14 cellular contexts compared by ENCODE assay signal in the genomic region with DNA sequence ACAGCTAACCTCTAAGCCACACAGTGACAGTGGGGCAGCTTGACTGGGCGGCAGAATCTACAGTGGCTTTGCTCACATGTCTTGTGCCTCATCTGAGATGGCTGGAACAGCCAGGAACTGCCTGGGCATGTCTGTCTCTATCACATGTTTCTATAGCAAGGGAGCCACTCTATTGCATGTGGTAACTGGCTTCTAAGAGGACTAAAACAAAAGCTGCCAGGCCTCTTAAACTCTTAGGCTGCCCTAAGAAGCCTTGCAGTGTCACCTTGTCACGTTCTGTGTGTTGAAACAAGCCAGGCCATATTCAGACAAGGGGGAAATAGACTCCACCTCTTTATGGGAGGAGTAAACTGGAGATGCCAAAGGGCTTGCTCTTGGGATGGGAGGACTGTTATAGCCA.
DNase-seq lines count a peak whose midpoint lies in the region; ATAC-seq lines count a peak whose summit lies in the region.
"Had no signal": no experiment of that assay in that cellular context is flagged by ENCODE, and none has a peak within 500 bp of the region (broad histone marks: within the 10 kb centered on the region; RNA-seq: fewer than 3 reads in every experiment).

No MANE protein-coding gene starts in this region.

- H4K8ac ChIP-seq in mesendoderm (ENCODE audit: low read depth, low read length), result no peak overlapping the region

- no peaks in the 10 kb centered on the region for H3K79me1 ChIP-seq in mesendoderm (ENCODE audit: low read length)

- no peak overlapping the region for H3K23ac ChIP-seq in mesendoderm (ENCODE audit: low read length)

- no peak for ATAC-seq in GM18502 (IDR thresholded peaks at IDR 0.05; ENCODE audit: poor library complexity, unreplicated experiment)
- ATAC-seq: left lobe of liver had no signal

- no CpG with 5 or more reads among the region's 2 CpGs for WGBS in mesendoderm (ENCODE audit: extremely low coverage, insufficient coverage, low lambda C conversion rate)

- no peak overlapping the region for H2AK5ac ChIP-seq in mesendoderm (ENCODE audit: low read length)

- peak overlapping the region; percentile 20 for H3K18ac ChIP-seq in mesendoderm (ENCODE audit: low read length)

- no peak overlapping the region for H3K4me3 ChIP-seq in mesendoderm (ENCODE audit: low read length)
- H3K4me3 ChIP-seq: skin epidermis had no signal

- peaks cover 2% of the 10 kb centered on the region for H3K4me1 ChIP-seq in mesendoderm (ENCODE audit: control insufficient read depth, low read depth, low read length)

- no peak overlapping the region for H3K9ac ChIP-seq in mesendoderm (ENCODE audit: low read length)

- H3K4ac ChIP-seq in mesendoderm (ENCODE audit: low read depth, low read length), result peak overlapping the region; percentile 16

- no peak overlapping the region for H3K56ac ChIP-seq in mesendoderm (ENCODE audit: low read length)

- no peak overlapping the region for H2BK120ac ChIP-seq in mesendoderm (ENCODE audit: low read depth, low read length)

- DNase-seq in AG20443 (ENCODE audit: low spot score) (peak; percentile 11), NCI-H82 (lab: John Stamatoyannopoulos, UW) (peak; percentile 83), epithelial cell of prostate (ENCODE audit: low read depth, low spot score) (peak; percentile 52), mesendoderm (peak; percentile 61), SHP77 (lab: John Stamatoyannopoulos, UW) (no peak), head of caudate nucleus (no peak)
- no peak for DNase-seq in stimulated activated CD8-positive, alpha-beta memory T cell treated with anti-CD3 and anti-CD28 coated beads, Interleukin-4, amount 100 ng/mL, for 48 hours
- DNase-seq: activated naive CD4-positive, alpha-beta T cell; NCI-H1092; NCI-H345; stimulated activated naive CD4-positive, alpha-beta T cell had no signal

- no peak overlapping the region for H2BK5ac ChIP-seq in mesendoderm (ENCODE audit: low read length)

- H3K79me2 ChIP-seq in mesendoderm (ENCODE audit: control insufficient read depth, insufficient read depth, low read length), result no peaks in the 10 kb centered on the region

- H3K4me2 ChIP-seq in mesendoderm (ENCODE audit: low read length), result no peak overlapping the region

- no peaks in the 10 kb centered on the region for H3K27me3 ChIP-seq in mesendoderm (ENCODE audit: insufficient read depth, low read length, poor library complexity)

- no peak overlapping the region for H4K5ac ChIP-seq in mesendoderm (ENCODE audit: low read length)

- no peak overlapping the region for H2BK15ac ChIP-seq in mesendoderm (replicated peaks; ENCODE audit: low read depth)

- no peaks in the 10 kb centered on the region for H3K36me3 ChIP-seq in mesendoderm (ENCODE audit: control insufficient read depth, insufficient read depth, low read length)

- intact Hi-C loops in head of caudate nucleus (cut with DNase I), result no loop called here

- H3K27ac ChIP-seq in epithelial cell of prostate (peak overlapping the region; percentile 60), mesendoderm (ENCODE audit: low read depth, low read length) (no peak overlapping the region)

Comparison
In these comparisons a context has a peak if more than half of its experiments do, and no peak if none do; other contexts are left out.
1. DNase-seq: peak in AG20443 (single experiment), NCI-H82 (single experiment), epithelial cell of prostate (single experiment) and mesendoderm (single experiment); none in stimulated activated CD8-positive, alpha-beta memory T cell treated with anti-CD3 and anti-CD28 coated beads, Interleukin-4, amount 100 ng/mL, for 48 hours (single experiment), SHP77 (0 of 2) and head of caudate nucleus (0 of 42).